In the genomic region with DNA sequence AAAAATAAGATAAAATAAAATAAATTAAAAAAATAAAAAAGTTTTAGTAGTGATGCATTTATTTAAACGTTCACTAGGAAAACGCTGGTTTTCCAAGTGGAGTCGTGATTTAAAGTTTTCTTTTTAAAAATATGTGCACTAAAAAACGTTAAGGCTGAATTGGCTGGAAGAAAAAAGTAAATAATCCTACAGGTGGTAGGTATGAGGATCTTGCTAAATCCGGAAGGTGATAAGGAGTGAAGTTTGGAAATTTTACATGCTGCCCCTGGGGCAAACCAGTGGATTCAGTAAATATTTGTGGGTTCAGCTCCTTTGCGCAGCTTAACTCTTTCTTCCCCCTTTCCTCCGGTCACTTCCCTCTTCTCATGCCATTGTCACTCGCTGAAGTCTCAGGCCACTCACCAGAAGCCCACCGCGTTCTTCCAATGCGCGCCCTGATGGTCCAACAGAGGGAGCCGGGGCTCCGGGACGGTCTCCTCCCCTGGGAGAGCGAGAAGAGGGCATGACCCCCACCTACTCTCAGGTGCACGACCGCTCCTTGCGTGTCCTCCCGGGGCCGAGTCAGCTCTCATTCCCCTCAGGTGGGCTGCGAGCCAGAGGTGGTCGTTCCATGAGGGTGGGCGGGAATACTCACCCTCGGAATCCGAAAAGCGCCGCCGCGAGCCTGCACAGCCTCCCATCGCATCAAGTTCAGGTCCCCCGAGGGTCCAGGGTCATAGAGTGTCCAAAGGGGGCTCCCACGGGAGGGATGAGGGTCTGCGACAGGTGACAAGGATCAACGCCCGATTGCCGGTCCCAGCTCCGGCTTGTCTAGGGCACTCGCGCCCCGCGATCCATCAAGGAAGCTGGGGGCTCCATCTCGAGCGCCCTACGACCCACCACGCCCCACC, we compare ENCODE assay signal across 8 cellular contexts. TPM values are rescaled to one million over a fixed set of nuclear protein-coding genes. Genes with fewer than 3 reads are reported as not detected.
DNase-seq lines count a peak whose midpoint lies in the region; ATAC-seq and TF ChIP-seq lines count a peak whose summit lies in the region.

No MANE protein-coding gene starts in this region.

- no peaks in the 10 kb centered on the region for H3K9me3 Mint-ChIP-seq in CD8-positive, alpha-beta T cell
- H3K9me3 Mint-ChIP-seq in activated naive CD4-positive, alpha-beta T cell treated with anti-CD3 and anti-CD28 coated beads, Interleukin-2, amount 50 U/mL, for 72 hours: no peaks in the 10 kb centered on the region

- H3K4me1 Mint-ChIP-seq in CD8-positive, alpha-beta T cell (ENCODE audit: low read depth): peaks cover 60% of the 10 kb centered on the region

- peaks cover 14% of the 10 kb centered on the region for H3K36me3 ChIP-seq in CD8-positive, alpha-beta T cell (ENCODE audit: insufficient read depth, low read length)
- H3K36me3 ChIP-seq in left ventricle myocardium inferior: peaks cover 32% of the 10 kb centered on the region
- peaks cover 3 to 6% of the 10 kb centered on the region in 2 donors for H3K36me3 ChIP-seq in prostate gland

- intact Hi-C loops in CD8-positive, alpha-beta T cell (cut with DNase I, micrococcal nuclease): loop anchor here (1.0 to 5.0 kb wide), 6 partner anchors 58 to 496 kb away; partner anchors contain the start of genes ATXN2L (in 1 of the 2), LAT (in 1 of the 2), SH2B1 (in 1 of the 2) and SPNS1 (in 1 of the 2)
- intact Hi-C loops in left ventricle myocardium inferior (cut with micrococcal nuclease): loop anchor here (10.0 kb wide), 1 partner anchor 63 kb away; the partner anchor contains the start of gene SGF29
- intact Hi-C loops in prostate gland (cut with DNase I): loop anchor here (5.0 to 10.0 kb wide), 3 partner anchors 46 to 123 kb away; partner anchors contain the start of genes NUPR1, SGF29 and SULT1A1

- peak overlapping the region; percentile 91 for H3K27ac ChIP-seq in CD8-positive, alpha-beta T cell (ENCODE audit: low read depth, low read length)
- H3K27ac ChIP-seq in left ventricle myocardium inferior (replicated peaks) (peak overlapping the region; percentile 95), prostate gland (peak overlapping the region; percentile 91 to 94)

- peak in 2 of 7 experiments; percentile 31 to 53 for DNase-seq in CD8-positive, alpha-beta T cell
- peak; percentile 72 for DNase-seq in MV-4-11 (lab: John Stamatoyannopoulos, UW)
- DNase-seq in activated naive CD4-positive, alpha-beta T cell treated with anti-CD3 and anti-CD28 coated beads, Interleukin-2, amount 50 U/mL, for 72 hours (ENCODE audit: low spot score in 2 of 2): no peak
- peak; percentile 38 for DNase-seq in left ventricle myocardium inferior
- peak; percentile 21 for DNase-seq in prostate gland (ENCODE audit: low spot score)
- no peak for DNase-seq in 8988T

- H3K27me3 ChIP-seq in CD8-positive, alpha-beta T cell (ENCODE audit: insufficient read depth, low read length): no peaks in the 10 kb centered on the region
- H3K27me3 ChIP-seq in left ventricle myocardium inferior (ENCODE audit: low read depth): no peaks in the 10 kb centered on the region
- H3K27me3 ChIP-seq in prostate gland (replicated peaks; ENCODE audit: insufficient read depth): no peaks in the 10 kb centered on the region

- H3K27me3 Mint-ChIP-seq in CD8-positive, alpha-beta T cell (ENCODE audit: low read depth): no peaks in the 10 kb centered on the region

- ATAC-seq in CD8-positive, alpha-beta T cell: no peak
- ATAC-seq in GM19467 (IDR thresholded peaks at IDR 0.05; ENCODE audit: unreplicated experiment) (peak; percentile 6), HG02870 (IDR thresholded peaks at IDR 0.05; ENCODE audit: unreplicated experiment) (no peak)
- no peak for ATAC-seq in activated naive CD4-positive, alpha-beta T cell treated with anti-CD3 and anti-CD28 coated beads, Interleukin-2, amount 50 U/mL, for 72 hours

- TF ChIP-seq CTCF in CD8-positive, alpha-beta T cell (IDR thresholded peaks at IDR 0.05): no peak
- TF ChIP-seq CTCF in left ventricle myocardium inferior (IDR thresholded peaks at IDR 0.05; ENCODE audit: borderline replicate concordance): peak; percentile 56
- peak in 2 of 4 experiments; percentile 33 to 44 for TF ChIP-seq CTCF in prostate gland (IDR thresholded peaks at IDR 0.05)

- under 1% methylated on average over 46 of the region's 46 CpGs for WGBS in prostate gland

- peak overlapping the region; percentile 95 for H3K4me3 ChIP-seq in CD8-positive, alpha-beta T cell (ENCODE audit: low read depth, low read length)
- H3K4me3 ChIP-seq in left ventricle myocardium inferior (peak overlapping the region; percentile 95), prostate gland (peak overlapping the region; percentile 73 to 95)

- peaks cover 35% of the 10 kb centered on the region for H3K4me1 ChIP-seq in CD8-positive, alpha-beta T cell (ENCODE audit: insufficient read depth, low read length)
- H3K4me1 ChIP-seq in left ventricle myocardium inferior (peaks cover 13% of the 10 kb centered on the region), prostate gland (replicated peaks) (no peaks in the 10 kb centered on the region)

- H3K27ac Mint-ChIP-seq in CD8-positive, alpha-beta T cell: peak overlapping the region; percentile 100
- peak overlapping the region; percentile 96 to 99 for H3K27ac Mint-ChIP-seq in activated naive CD4-positive, alpha-beta T cell treated with anti-CD3 and anti-CD28 coated beads, Interleukin-2, amount 50 U/mL, for 72 hours

- CTCF ChIA-PET in CD8-positive, alpha-beta T cell (lab: Charles Lee): interaction anchor here (0.7 to 1.1 kb wide), 3 partner anchors 11 to 1336 kb away, joined by 3 read pairs; partner anchors contain the start of gene SGF29

- H3K9me3 ChIP-seq in CD8-positive, alpha-beta T cell (ENCODE audit: low read length): no peaks in the 10 kb centered on the region
- H3K9me3 ChIP-seq in left ventricle myocardium inferior (replicated peaks) (no peaks in the 10 kb centered on the region), prostate gland (no peaks in the 10 kb centered on the region)

- peak overlapping the region; percentile 97 for H3K4me3 Mint-ChIP-seq in CD8-positive, alpha-beta T cell

- peaks cover 39% of the 10 kb centered on the region for H3K36me3 Mint-ChIP-seq in CD8-positive, alpha-beta T cell
- H3K36me3 Mint-ChIP-seq in activated naive CD4-positive, alpha-beta T cell treated with anti-CD3 and anti-CD28 coated beads, Interleukin-2, amount 50 U/mL, for 72 hours: peaks cover 0 to 10% of the 10 kb centered on the region in 2 donors

- POLR2A ChIA-PET in CD8-positive, alpha-beta T cell (lab: Charles Lee): interaction anchor here (0.6 to 3.0 kb wide), 7 partner anchors 11 to 372 kb away, joined by 3 to 18 read pairs (median 5); partner anchors contain the start of gene SGF29

- no peak for TF ChIP-seq POLR2A in prostate gland (IDR thresholded peaks at IDR 0.05)

RNA-seq across cellular contexts. Expression of gene CLN3, which starts 0.5 kb away (rescaled TPM):
- total RNA-seq in CD8-positive, alpha-beta T cell: 10 to 100 TPM; 37.0 to 43.2 TPM
- 10 to 100 TPM; 19.3 to 25.8 TPM for total RNA-seq in activated naive CD4-positive, alpha-beta T cell treated with anti-CD3 and anti-CD28 coated beads, Interleukin-2, amount 50 U/mL, for 72 hours
- 13.6 TPM for total RNA-seq in left ventricle myocardium inferior
- 10 to 100 TPM; 30.6 to 47.3 TPM for total RNA-seq in prostate gland

RNA-seq across cellular contexts. Expression of gene APOBR, which starts 3.1 kb away (rescaled TPM):
- 1 to 10 TPM; 6.3 TPM for total RNA-seq in CD8-positive, alpha-beta T cell
- 1 to 10 TPM in 1 of 2 donors, under 1 TPM in 1; 0.93 to 2.9 TPM for total RNA-seq in activated naive CD4-positive, alpha-beta T cell treated with anti-CD3 and anti-CD28 coated beads, Interleukin-2, amount 50 U/mL, for 72 hours
- total RNA-seq in left ventricle myocardium inferior (0.38 TPM), prostate gland (1 to 10 TPM; 1.3 to 3.4 TPM)

RNA-seq across cellular contexts. Expression of gene IL27, which starts 15.3 kb away (rescaled TPM):
- not detected for total RNA-seq in CD8-positive, alpha-beta T cell
- not detected for total RNA-seq in activated naive CD4-positive, alpha-beta T cell treated with anti-CD3 and anti-CD28 coated beads, Interleukin-2, amount 50 U/mL, for 72 hours
- total RNA-seq in left ventricle myocardium inferior (not detected), prostate gland (not detected)

RNA-seq across cellular contexts. Expression of gene NPIPB7, which starts 19.2 kb away (rescaled TPM):
- total RNA-seq in CD8-positive, alpha-beta T cell: not detected
- under 1 TPM in 1 of 2 donors, not detected in 1; 0.19 TPM for total RNA-seq in activated naive CD4-positive, alpha-beta T cell treated with anti-CD3 and anti-CD28 coated beads, Interleukin-2, amount 50 U/mL, for 72 hours
- total RNA-seq in left ventricle myocardium inferior (not detected), prostate gland (not detected)

RNA-seq across cellular contexts. Expression of gene NUPR1, which starts 47.4 kb away (rescaled TPM):
- not detected for total RNA-seq in CD8-positive, alpha-beta T cell
- total RNA-seq in activated naive CD4-positive, alpha-beta T cell treated with anti-CD3 and anti-CD28 coated beads, Interleukin-2, amount 50 U/mL, for 72 hours: not detected
- total RNA-seq in left ventricle myocardium inferior: 33.1 TPM
- 100 to 1,000 TPM in 1 of 2 donors, 10 to 100 TPM in 1; 79.6 to 107 TPM for total RNA-seq in prostate gland

Comparison
In these comparisons a context has a peak if more than half of its experiments do, and no peak if none do; other contexts are left out.
1. DNase-seq: peak in MV-4-11 (single experiment), left ventricle myocardium inferior (single experiment) and prostate gland (single experiment); none in activated naive CD4-positive, alpha-beta T cell treated with anti-CD3 and anti-CD28 coated beads, Interleukin-2, amount 50 U/mL, for 72 hours (0 of 2) and 8988T (single experiment).
2. Peak in every context shown above with its lines, with median percentiles within 50 percentile points of each other: H3K27ac ChIP-seq and H3K4me3 ChIP-seq.